In the genomic region with DNA sequence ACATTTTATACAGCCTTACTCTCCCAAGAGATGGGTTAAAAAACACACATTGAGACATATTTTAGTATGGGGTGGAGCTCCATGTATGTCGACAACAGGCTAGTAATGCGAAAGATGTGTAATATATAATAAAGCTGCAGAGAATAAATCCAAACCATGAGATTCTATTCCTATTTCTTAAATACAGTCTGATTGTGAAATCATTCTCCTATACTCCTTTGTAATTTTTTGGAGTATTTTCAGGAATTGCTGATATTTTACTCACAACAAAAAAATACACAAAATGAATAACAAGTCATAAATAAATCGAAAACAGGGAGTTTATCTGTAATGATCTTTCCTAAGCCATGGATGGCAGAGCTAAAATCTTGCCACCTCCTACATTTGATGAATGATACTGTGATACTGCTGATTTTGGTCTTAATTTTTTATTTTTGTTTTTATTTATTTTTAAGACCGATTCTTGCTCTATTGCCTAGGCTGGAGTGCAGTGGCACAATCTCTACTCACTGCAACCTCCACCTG, we compare ENCODE assay signal across 24 cellular contexts.
DNase-seq lines count a peak whose midpoint lies in the region; ATAC-seq, FAIRE-seq and TF ChIP-seq lines count a peak whose summit lies in the region.
"Had no signal": no experiment of that assay in that cellular context is flagged by ENCODE, and none has a peak within 500 bp of the region (broad histone marks: within the 10 kb centered on the region; RNA-seq: fewer than 3 reads in every experiment).

No MANE protein-coding gene starts in this region.

- H3K4me2 ChIP-seq in HepG2 (ENCODE audit: low read depth, low read length) (no peak overlapping the region), DND-41 (ENCODE audit: insufficient read depth, low read length) (no peak overlapping the region), K562 (ENCODE audit: insufficient read depth, low read length) (no peak overlapping the region)
- H3K4me2 ChIP-seq: A549 had no signal

- H3K4me3 ChIP-seq in HepG2 (replicated peaks in 1 of 3; ENCODE audit: insufficient read depth in 1 of 3, low read depth in 2 of 3, low read length in 3 of 3) (no peak overlapping the region), right lobe of liver (no peak overlapping the region), DND-41 (ENCODE audit: low read depth in 1 of 2, low read length in 2 of 2) (no peak overlapping the region), Panc1 (ENCODE audit: low read depth in 2 of 2, low read length in 2 of 2) (no peak overlapping the region), K562 (no peak overlapping the region)
- H3K4me3 ChIP-seq: A549; BLaER1 treated with 17β-estradiol and CSF1 and Interleukin-3, amounts not matched to agents 10 nM and 100 nM; GM12878 had no signal

- in situ Hi-C loops in HepG2 (cut with HindIII; ENCODE audit: extremely low pct_ligation_motif_present, low pct_unique_long_range_greater_than_20kb) (no loop called here), Panc1 (cut with HindIII; ENCODE audit: low pct_unique_long_range_greater_than_20kb, low sequenced_read_pairs) (no loop called here), K562 (cut with MboI) (no loop called here)

- POLR2A ChIA-PET in HepG2 (lab: Yijun Ruan, JAX) = no interaction called here
- POLR2A ChIA-PET in Panc1 (lab: Charles Lee) = no interaction called here
- POLR2A ChIA-PET in K562 (lab: Yijun Ruan, JAX) = interaction anchor here (0.5 kb wide), 1 partner anchor 806 kb away, joined by 3 read pairs; no protein-coding TSS in a partner anchor

- no peaks in the 10 kb centered on the region for H3K4me1 ChIP-seq in HepG2 (ENCODE audit: insufficient read depth, low read length)
- no peaks in the 10 kb centered on the region for H3K4me1 ChIP-seq in right lobe of liver
- peaks cover 52% of the 10 kb centered on the region for H3K4me1 ChIP-seq in DND-41 (ENCODE audit: insufficient read depth, low read length)
- H3K4me1 ChIP-seq in Panc1 (ENCODE audit: control insufficient read depth, insufficient read depth, low read length) = peaks cover 62% of the 10 kb centered on the region
- H3K4me1 ChIP-seq in K562 (replicated peaks in 1 of 2; ENCODE audit: control insufficient read depth in 2 of 2, insufficient read depth in 2 of 2, low read length in 2 of 2) = no peaks in the 10 kb centered on the region
- H3K4me1 ChIP-seq: Caco-2 had no signal

- H3K27ac ChIP-seq in HepG2 (ENCODE audit: extremely low read length, insufficient read depth, low read length) (no peak overlapping the region), right lobe of liver (no peak overlapping the region), DND-41 (ENCODE audit: low read length) (0 out of 2 replicates have a peak overlapping the region, but pooled peaks have one; percentile 93), Panc1 (ENCODE audit: low read length) (peak overlapping the region; percentile 84), K562 (ENCODE audit: extremely low read depth, low read depth, low read length) (no peak overlapping the region)
- H3K27ac ChIP-seq: 22Rv1; A549; BLaER1 treated with 17β-estradiol and CSF1 and Interleukin-3, amounts not matched to agents 10 nM and 100 nM; C4-2B had no signal

- H3K9me3 Mint-ChIP-seq in stimulated activated naive B cell treated with anti-CD40 and anti-IgM and Interleukin-4, amounts not matched to agents 10 μg/mL and 1 μg/mL and 100 μg/mL, for 72 hours = no peaks in the 10 kb centered on the region
- H3K9me3 Mint-ChIP-seq: CD4-positive, alpha-beta T cell; CD8-positive, alpha-beta T cell had no signal

- H3K27ac Mint-ChIP-seq in stimulated activated naive B cell treated with anti-CD40 and anti-IgM and Interleukin-4, amounts not matched to agents 10 μg/mL and 1 μg/mL and 100 μg/mL, for 72 hours = no peak overlapping the region
- H3K27ac Mint-ChIP-seq: B cell; CD4-positive, alpha-beta T cell; CD8-positive, alpha-beta T cell had no signal

- TF ChIP-seq POLR2A in HepG2 (IDR thresholded peaks at IDR 0.05; ENCODE audit: insufficient read depth in 1 of 2, low read depth in 2 of 2, low read length in 2 of 2) (no peak), right lobe of liver (IDR thresholded peaks at IDR 0.05) (no peak), K562 (conservative IDR thresholded peaks at IDR 0.05) (no peak)

- no peaks in the 10 kb centered on the region for H3K36me3 Mint-ChIP-seq in stimulated activated naive B cell treated with anti-CD40 and anti-IgM and Interleukin-4, amounts not matched to agents 10 μg/mL and 1 μg/mL and 100 μg/mL, for 72 hours
- H3K36me3 Mint-ChIP-seq: CD8-positive, alpha-beta T cell had no signal

- CTCF ChIA-PET in HepG2 (lab: Yijun Ruan, JAX; ENCODE audit: low intra/inter-chr PET ratio, low total read pairs) (no interaction called here), Panc1 (lab: Charles Lee) (interaction anchor here (0.6 to 0.8 kb wide), 2 partner anchors 9 to 11 kb away, joined by 3 to 4 read pairs; no protein-coding TSS in a partner anchor), K562 (lab: Yijun Ruan, JAX; ENCODE audit: low intra/inter-chr PET ratio) (interaction anchor here (0.6 kb wide), 1 partner anchor 14 kb away, joined by 3 read pairs; no protein-coding TSS in a partner anchor)

- peaks cover 0 to 8% of the 10 kb centered on the region in 2 donors for H3K27me3 Mint-ChIP-seq in stimulated activated naive B cell treated with anti-CD40 and anti-IgM and Interleukin-4, amounts not matched to agents 10 μg/mL and 1 μg/mL and 100 μg/mL, for 72 hours
- H3K27me3 Mint-ChIP-seq: CD4-positive, alpha-beta T cell had no signal

- TF ChIP-seq RAD21 in HepG2 (CRISPR knock-in tag; IDR thresholded peaks at IDR 0.05) (no peak), K562 (CRISPR knock-in tag; conservative IDR thresholded peaks at IDR 0.05 in 1 of 2, IDR thresholded peaks at IDR 0.05 in 1 of 2) (no peak)

- H3K36me3 ChIP-seq in HepG2 (replicated peaks in 1 of 2; ENCODE audit: control insufficient read depth in 1 of 2, insufficient read depth in 2 of 2, low read length in 2 of 2) = no peaks in the 10 kb centered on the region
- no peaks in the 10 kb centered on the region for H3K36me3 ChIP-seq in right lobe of liver
- H3K36me3 ChIP-seq in DND-41 (ENCODE audit: insufficient read depth, low read length) = no peaks in the 10 kb centered on the region
- H3K36me3 ChIP-seq in Panc1 (ENCODE audit: control insufficient read depth, insufficient read depth, low read length) = no peaks in the 10 kb centered on the region
- no peaks in the 10 kb centered on the region for H3K36me3 ChIP-seq in K562 (ENCODE audit: control insufficient read depth, insufficient read depth, low read length)
- H3K36me3 ChIP-seq: BLaER1 treated with 17β-estradiol and CSF1 and Interleukin-3, amounts not matched to agents 10 nM and 100 nM had no signal

- H3K4me1 Mint-ChIP-seq in stimulated activated naive B cell treated with anti-CD40 and anti-IgM and Interleukin-4, amounts not matched to agents 10 μg/mL and 1 μg/mL and 100 μg/mL, for 72 hours = peaks cover 15 to 24% of the 10 kb centered on the region in 2 donors

- no peaks in the 10 kb centered on the region for H3K9me3 ChIP-seq in HepG2 (ENCODE audit: low read length)
- no peaks in the 10 kb centered on the region for H3K9me3 ChIP-seq in right lobe of liver
- H3K9me3 ChIP-seq in DND-41 (ENCODE audit: insufficient read depth, low read length, severe bottlenecking) = no peaks in the 10 kb centered on the region
- H3K9me3 ChIP-seq in Panc1 (ENCODE audit: control insufficient read depth, insufficient read depth, low read depth, low read length) = no peaks in the 10 kb centered on the region
- no peaks in the 10 kb centered on the region for H3K9me3 ChIP-seq in K562 (replicated peaks; ENCODE audit: control insufficient read depth, insufficient read depth, low read depth, low read length)
- H3K9me3 ChIP-seq: A549; BLaER1 treated with 17β-estradiol and CSF1 and Interleukin-3, amounts not matched to agents 10 nM and 100 nM; Caco-2 had no signal

- ATAC-seq in HepG2 (no peak), right lobe of liver (no peak), DND-41 (ENCODE audit: insufficient read depth, low read depth) (no peak), Panc1 (no peak), K562 (no peak), GM19455 (IDR thresholded peaks at IDR 0.05; ENCODE audit: unreplicated experiment) (no peak)
- ATAC-seq in stimulated activated naive B cell treated with anti-CD40 and anti-IgM and Interleukin-4, amounts not matched to agents 10 μg/mL and 1 μg/mL and 100 μg/mL, for 72 hours (replicated peaks) = no peak
- ATAC-seq: A549; CD8-positive, alpha-beta T cell; GM12878 had no signal

- no TSS peak for BruUV-seq in HepG2 (replicated peaks; lab: Mats Ljungman, UMichigan)
- BruUV-seq in Panc1 (replicated peaks; lab: Mats Ljungman, UMichigan) = no TSS peak
- BruUV-seq in K562 (replicated peaks; lab: Mats Ljungman, UMichigan) = no TSS peak

- TF ChIP-seq CTCF in HepG2 (CRISPR knock-in tag; IDR thresholded peaks at IDR 0.05) (no peak), right lobe of liver (IDR thresholded peaks at IDR 0.05) (no peak), DND-41 (IDR thresholded peaks at IDR 0.05; ENCODE audit: borderline replicate concordance, extremely low read depth, low read length, poor library complexity, severe bottlenecking) (no peak), Panc1 (IDR thresholded peaks at IDR 0.05) (no peak), K562 (IDR thresholded peaks at IDR 0.05 in 2 of 3, conservative IDR thresholded peaks at IDR 0.05 in 1 of 3; ENCODE audit: insufficient read depth in 2 of 3, low read depth in 1 of 3, low read length in 3 of 3) (no peak)

- H4K20me1 ChIP-seq in HepG2 (ENCODE audit: insufficient read depth, low read length) (no peaks in the 10 kb centered on the region), DND-41 (ENCODE audit: insufficient read depth, low read length) (no peaks in the 10 kb centered on the region), K562 (replicated peaks; ENCODE audit: control insufficient read depth, insufficient read depth, low read length) (no peaks in the 10 kb centered on the region)
- H4K20me1 ChIP-seq: BLaER1 treated with 17β-estradiol and CSF1 and Interleukin-3, amounts not matched to agents 10 nM and 100 nM had no signal

- no peaks in the 10 kb centered on the region for H3K79me2 ChIP-seq in HepG2 (ENCODE audit: insufficient read depth, low read length)
- no peaks in the 10 kb centered on the region for H3K79me2 ChIP-seq in DND-41 (ENCODE audit: insufficient read depth, low read length)
- H3K79me2 ChIP-seq in K562 (ENCODE audit: control insufficient read depth, insufficient read depth, low read length) = no peaks in the 10 kb centered on the region

- no peak overlapping the region for H3K4me3 Mint-ChIP-seq in stimulated activated naive B cell treated with anti-CD40 and anti-IgM and Interleukin-4, amounts not matched to agents 10 μg/mL and 1 μg/mL and 100 μg/mL, for 72 hours
- H3K4me3 Mint-ChIP-seq: B cell; CD4-positive, alpha-beta T cell; CD8-positive, alpha-beta T cell had no signal

- H2AFZ ChIP-seq in HepG2 (ENCODE audit: low read length) (no peak overlapping the region), DND-41 (ENCODE audit: low read depth, low read length) (no peak overlapping the region), K562 (ENCODE audit: low read depth, low read length) (no peak overlapping the region)

- 43% methylated on average over 4 of the region's 4 CpGs for WGBS in HepG2 (ENCODE audit: low lambda C conversion rate)
- 67% methylated on average over 4 of the region's 4 CpGs for WGBS in right lobe of liver (ENCODE audit: insufficient coverage, low coverage, low lambda C conversion rate, missing lambda C conversion rate)
- 18% methylated on average over 4 of the region's 4 CpGs for WGBS in K562 (ENCODE audit: insufficient coverage, low coverage, missing lambda C conversion rate)

- TF ChIP-seq EP300 in HepG2 (IDR thresholded peaks at IDR 0.05; ENCODE audit: low read depth in 2 of 2, low read length in 2 of 2) (no peak), HepG2 (CRISPR knock-in tag; IDR thresholded peaks at IDR 0.05; ENCODE audit: borderline replicate concordance) (no peak), K562 (IDR thresholded peaks at IDR 0.05; ENCODE audit: low read length) (no peak)

- no peak for DNase-seq in HepG2 (ENCODE audit: low spot score)
- DNase-seq in right lobe of liver = no peak
- DNase-seq in DND-41 = no peak
- no peak for DNase-seq in Panc1 (ENCODE audit: low read depth, low spot score)
- DNase-seq in K562 (ENCODE audit: extremely low read depth in 1 of 4, low spot score in 3 of 4) = no peak
- no peak for DNase-seq in activated naive CD4-positive, alpha-beta T cell treated with anti-CD3 and anti-CD28 coated beads, Interleukin-2, amount 50 U/mL, for 16 hours
- no peak for DNase-seq in stimulated activated naive B cell treated with anti-CD40 and anti-IgM and Interleukin-4, amounts not matched to agents 10 μg/mL and 1 μg/mL and 100 μg/mL, for 72 hours
- DNase-seq: AML-193; Caco-2; Calu3; CD4-positive, alpha-beta T cell; CD8-positive, alpha-beta T cell; DMS79 treated with DMSO at 0.1 percent for 48 hours; EL; GDM1 had no signal

- H3K9me1 ChIP-seq in K562 (ENCODE audit: control insufficient read depth, insufficient read depth, low read length) = peaks cover 3% of the 10 kb centered on the region

- H3K27me3 ChIP-seq in HepG2 (ENCODE audit: control insufficient read depth in 1 of 2, insufficient read depth in 2 of 2, low read length in 2 of 2) (peaks cover 0 to 42% of the 10 kb centered on the region in 2 experiments; a peak in 2 of 5 replicates), right lobe of liver (no peaks in the 10 kb centered on the region), DND-41 (ENCODE audit: insufficient read depth, low read length, poor library complexity) (no peaks in the 10 kb centered on the region), Panc1 (ENCODE audit: control insufficient read depth, insufficient read depth, low read length) (no peaks in the 10 kb centered on the region), K562 (ENCODE audit: control insufficient read depth in 2 of 2, insufficient read depth in 2 of 2, low read length in 2 of 2) (peaks cover 20 to 23% of the 10 kb centered on the region in 2 experiments)
- H3K27me3 ChIP-seq: BLaER1 treated with 17β-estradiol and CSF1 and Interleukin-3, amounts not matched to agents 10 nM and 100 nM had no signal

- no peak for FAIRE-seq in HepG2 (lab: Jason Lieb, UNC)
- no peak for FAIRE-seq in K562 (lab: Jason Lieb, UNC)
- FAIRE-seq: A549, D721Med, GM12878, GM18507 had no signal

- H3K9ac ChIP-seq in HepG2 (ENCODE audit: insufficient read depth, low read depth, low read length) (no peak overlapping the region), DND-41 (ENCODE audit: low read depth, low read length) (no peak overlapping the region), K562 (ENCODE audit: insufficient read depth in 1 of 2, low read depth in 2 of 2, low read length in 2 of 2) (no peak overlapping the region)
- H3K9ac ChIP-seq: BLaER1 treated with 17β-estradiol and CSF1 and Interleukin-3, amounts not matched to agents 10 nM and 100 nM had no signal

- intact Hi-C loops in HepG2 (cut with micrococcal nuclease; ENCODE audit: unreplicated experiment) = no loop called here
- intact Hi-C loops in right lobe of liver (cut with DNase I) = no loop called here
- intact Hi-C loops in Panc1 (cut with micrococcal nuclease; ENCODE audit: unreplicated experiment) = loop anchor here (10.0 kb wide), 1 partner anchor 96 kb away; no protein-coding TSS in a partner anchor
- intact Hi-C loops in K562 (cut with micrococcal nuclease) = no loop called here

Comparison
In these comparisons a context has a peak if more than half of its experiments do, and no peak if none do; other contexts are left out.
1. H3K27ac ChIP-seq: peak in DND-41 (single experiment) and Panc1 (single experiment); none in HepG2 (single experiment), right lobe of liver (0 of 3) and K562 (single experiment).